In genomic region chr1:211828584-211829342, GRCh38 we compare ENCODE assay signal across 8 cellular contexts. TPM values are rescaled to one million over a fixed set of nuclear protein-coding genes. Genes with fewer than 3 reads are reported as not detected.
DNase-seq lines count a peak whose midpoint lies in the region; ATAC-seq, FAIRE-seq and TF ChIP-seq lines count a peak whose summit lies in the region.

No MANE protein-coding gene starts in this region.

- H3K4me3 ChIP-seq in OCI-LY7 (ENCODE audit: low read depth, low read length, poor library complexity, severe bottlenecking) (peak overlapping the region; percentile 77), endothelial cell of umbilical vein (replicated peaks in 1 of 3; ENCODE audit: insufficient read depth in 1 of 3, low read depth in 1 of 3, low read length in 3 of 3) (no peak overlapping the region), trophoblast cell (ENCODE audit: low read depth, low read length) (no peak overlapping the region)

- POLR2A ChIA-PET in OCI-LY7 (lab: Charles Lee) (interaction anchor here (0.7 to 1.5 kb wide), 4 partner anchors 12 to 37 kb away, joined by 3 read pairs; no protein-coding TSS in a partner anchor), endothelial cell of umbilical vein (lab: Charles Lee) (no interaction called here)

- H3K9me1 ChIP-seq in endothelial cell of umbilical vein (replicated peaks; ENCODE audit: control insufficient read depth, extremely low read depth, insufficient read depth, low read length) = no peaks in the 10 kb centered on the region

- FAIRE-seq in endothelial cell of umbilical vein (lab: Jason Lieb, UNC) = no peak

- no peaks in the 10 kb centered on the region for H3K9me2 ChIP-seq in OCI-LY7 (ENCODE audit: insufficient read depth, low read length)

- no peak for TF ChIP-seq CTCF in OCI-LY7 (conservative IDR thresholded peaks at IDR 0.05; ENCODE audit: low read length)
- no peak for TF ChIP-seq CTCF in endothelial cell of umbilical vein (IDR thresholded peaks at IDR 0.05; ENCODE audit: extremely low read depth in 1 of 2, insufficient read depth in 1 of 2, low read depth in 1 of 2, low read length in 2 of 2)

- dilution Hi-C loops in endothelial cell of umbilical vein (cut with MboI; ENCODE audit: extremely low pct_ligation_motif_present, low sequenced_read_pairs) = no loop called here

- H4K12ac ChIP-seq in trophoblast cell (ENCODE audit: low read depth, low read length) = no peak overlapping the region

- no peak for TF ChIP-seq POLR2A in endothelial cell of umbilical vein (IDR thresholded peaks at IDR 0.05; ENCODE audit: low read depth, low read length)

- H3K18ac ChIP-seq in trophoblast cell (ENCODE audit: low read length) = no peak overlapping the region

- no peak overlapping the region for H4K91ac ChIP-seq in trophoblast cell (ENCODE audit: low read depth, low read length)

- no peak overlapping the region for H2BK120ac ChIP-seq in trophoblast cell (ENCODE audit: insufficient read depth, low read length, poor library complexity)

- H3K4ac ChIP-seq in trophoblast cell (ENCODE audit: low read depth, low read length) = no peak overlapping the region

- no peak for ATAC-seq in GM18909 (IDR thresholded peaks at IDR 0.05; ENCODE audit: poor library complexity, unreplicated experiment)

- H3K4me1 ChIP-seq in OCI-LY7 (ENCODE audit: insufficient read depth, low read length, poor library complexity, severe bottlenecking) = peaks cover 32% of the 10 kb centered on the region
- H3K4me1 ChIP-seq in endothelial cell of umbilical vein (ENCODE audit: control insufficient read depth, extremely low read depth, insufficient read depth, low read length) = peaks cover 7% of the 10 kb centered on the region
- H3K4me1 ChIP-seq in trophoblast cell (ENCODE audit: control insufficient read depth in 1 of 2, insufficient read depth in 2 of 2, low read length in 2 of 2) = peaks cover 0 to 6% of the 10 kb centered on the region in 2 experiments

- H2BK5ac ChIP-seq in trophoblast cell (ENCODE audit: low read depth, low read length, poor library complexity) = no peak overlapping the region

- intact Hi-C loops in OCI-LY7 (cut with micrococcal nuclease; ENCODE audit: unreplicated experiment) = loop anchor here (10.0 kb wide), 1 partner anchor 254 kb away; the partner anchor contains the start of gene SLC30A1
- intact Hi-C loops in endothelial cell of umbilical vein (cut with micrococcal nuclease) = no loop called here

- H3K23ac ChIP-seq in trophoblast cell (ENCODE audit: low read length) = no peak overlapping the region

- H3K27ac ChIP-seq in OCI-LY7 (ENCODE audit: low read depth, low read length, poor library complexity, severe bottlenecking) (no peak overlapping the region), endothelial cell of umbilical vein (ENCODE audit: insufficient read depth, low read depth, low read length) (no peak overlapping the region), trophoblast cell (ENCODE audit: low read depth, low read length) (no peak overlapping the region)

- H3K36me3 ChIP-seq in OCI-LY7 (ENCODE audit: insufficient read depth, low read length) (0 out of 2 replicates have a peak, but pooled peaks cover 4% of the 10 kb centered on the region), endothelial cell of umbilical vein (ENCODE audit: control insufficient read depth in 2 of 2, extremely low read depth in 1 of 2, insufficient read depth in 2 of 2, low read length in 2 of 2) (no peaks in the 10 kb centered on the region), trophoblast cell (ENCODE audit: control insufficient read depth in 1 of 2, insufficient read depth in 2 of 2, low read length in 2 of 2) (peaks cover 1% of the 10 kb centered on the region in 2 experiments)

- peak overlapping the region; percentile 88 for H3K4me2 ChIP-seq in OCI-LY7 (ENCODE audit: low read length)
- peak overlapping the region; percentile 57 for H3K4me2 ChIP-seq in endothelial cell of umbilical vein (ENCODE audit: insufficient read depth, low read length)
- peak overlapping the region; percentile 98 for H3K4me2 ChIP-seq in trophoblast cell (ENCODE audit: low read length)

- H3K9ac ChIP-seq in endothelial cell of umbilical vein (replicated peaks; ENCODE audit: extremely low read depth, insufficient read depth, low read length) = no peak overlapping the region
- H3K9ac ChIP-seq in trophoblast cell (ENCODE audit: low read length) = no peak overlapping the region

- H2BK12ac ChIP-seq in trophoblast cell (ENCODE audit: low read length) = no peak overlapping the region

- H2AFZ ChIP-seq in OCI-LY7 (ENCODE audit: low read length) (no peak overlapping the region), endothelial cell of umbilical vein (ENCODE audit: low read depth, low read length) (no peak overlapping the region), trophoblast cell (ENCODE audit: insufficient read depth, low read length, poor library complexity) (no peak overlapping the region)

- H3K79me1 ChIP-seq in trophoblast cell (ENCODE audit: low read length) = peaks cover 4% of the 10 kb centered on the region

- H4K20me1 ChIP-seq in OCI-LY7 (ENCODE audit: insufficient read depth, low read length) (peaks cover 7% of the 10 kb centered on the region; the same call in 1 of the 2 replicates), endothelial cell of umbilical vein (replicated peaks; ENCODE audit: control insufficient read depth, extremely low read depth, insufficient read depth, low read length) (no peaks in the 10 kb centered on the region)

- no peak overlapping the region for H4K8ac ChIP-seq in trophoblast cell (ENCODE audit: low read depth, low read length)

- TSS peak; percentile 54 for BruUV-seq in OCI-LY7 (replicated peaks; lab: Mats Ljungman, UMichigan)
- BruUV-seq in endothelial cell of umbilical vein (replicated peaks; lab: Mats Ljungman, UMichigan) = no TSS peak

- H3K27me3 ChIP-seq in endothelial cell of umbilical vein (ENCODE audit: control insufficient read depth in 2 of 2, insufficient read depth in 2 of 2, low read length in 2 of 2) (no peaks in the 10 kb centered on the region), trophoblast cell (ENCODE audit: insufficient read depth, low read length) (no peaks in the 10 kb centered on the region)

- peak; percentile 20 for DNase-seq in ELR (ENCODE audit: low read depth)
- no peak for DNase-seq in OCI-LY7 (ENCODE audit: low spot score)
- DNase-seq in endothelial cell of umbilical vein (ENCODE audit: low read depth, low spot score) = no peak
- DNase-seq in trophoblast cell = no peak
- DNase-seq in hepatic stellate cell (ENCODE audit: low spot score) = no peak
- DNase-seq in central memory CD4-positive, alpha-beta T cell = no peak
- no peak for DNase-seq in iPS-NIHi11 (ENCODE audit: low spot score)

- no peaks in the 10 kb centered on the region for H3K9me3 ChIP-seq in OCI-LY7 (ENCODE audit: low read length)
- no peaks in the 10 kb centered on the region for H3K9me3 ChIP-seq in endothelial cell of umbilical vein (replicated peaks; ENCODE audit: control insufficient read depth, insufficient read depth, low read length)
- H3K9me3 ChIP-seq in trophoblast cell (ENCODE audit: insufficient read depth, low read depth, low read length) = no peaks in the 10 kb centered on the region

- WGBS in trophoblast cell (ENCODE audit: extremely low coverage, insufficient coverage, insufficient read length) = no CpG with 5 or more reads among the region's 9 CpGs

- CTCF ChIA-PET in OCI-LY7 (lab: Charles Lee; ENCODE audit: unreplicated experiment) (no interaction called here), endothelial cell of umbilical vein (lab: Charles Lee) (interaction anchor here (0.9 to 2.1 kb wide), 4 partner anchors 130 to 627 kb away, joined by 3 to 14 read pairs (median 4); partner anchors contain the start of genes DTL and INTS7)

- H3K14ac ChIP-seq in trophoblast cell (ENCODE audit: low read length) = no peak overlapping the region

- H3K79me2 ChIP-seq in OCI-LY7 (ENCODE audit: insufficient read depth, low read depth, low read length) = no peaks in the 10 kb centered on the region
- peaks cover 7% of the 10 kb centered on the region for H3K79me2 ChIP-seq in endothelial cell of umbilical vein (ENCODE audit: control insufficient read depth, insufficient read depth, low read length)
- peaks cover 2% of the 10 kb centered on the region for H3K79me2 ChIP-seq in trophoblast cell (ENCODE audit: control insufficient read depth, insufficient read depth, low read length, poor library complexity)

- no peak overlapping the region for H2AK5ac ChIP-seq in trophoblast cell (ENCODE audit: low read length)

TF ChIP-seq in endothelial cell of umbilical vein, 7 proteins besides CTCF, POLR2A, EP300 and RAD21:
- TF ChIP-seq FOS (IDR thresholded peaks at IDR 0.05; ENCODE audit: borderline replicate concordance, insufficient read depth, low read length) (no peak), POLR2AphosphoS5 (IDR thresholded peaks at IDR 0.05; ENCODE audit: insufficient read depth, low read depth, low read length) (no peak), GATA2 (IDR thresholded peaks at IDR 0.05; ENCODE audit: insufficient read depth, insufficient read length, low read depth, low read length) (no peak), MYC (IDR thresholded peaks at IDR 0.05; ENCODE audit: low read depth, low read length) (no peak), EZH2 (IDR thresholded peaks at IDR 0.05; ENCODE audit: borderline replicate concordance, low read depth, low read length, severe bottlenecking) (no peak), JUN (IDR thresholded peaks at IDR 0.05; ENCODE audit: borderline replicate concordance, insufficient read depth, insufficient read length, low read depth) (no peak)
- TF ChIP-seq, protein P1, sequence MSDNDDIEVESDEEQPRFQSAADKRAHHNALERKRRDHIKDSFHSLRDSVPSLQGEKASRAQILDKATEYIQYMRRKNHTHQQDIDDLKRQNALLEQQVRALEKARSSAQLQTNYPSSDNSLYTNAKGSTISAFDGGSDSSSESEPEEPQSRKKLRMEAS (IDR thresholded peaks at IDR 0.05; ENCODE audit: insufficient read depth, insufficient read length) = no peak

RNA-seq across cellular contexts. Expression of gene LPGAT1, which starts 1.8 kb away (rescaled TPM):
- total RNA-seq in OCI-LY7 (2014; rRNA removed; shearing (Covaris generic)) = 14.1 and 18.7 TPM in 2 replicates
- 30.4 and 35.2 TPM in 2 replicates for total RNA-seq in OCI-LY7 (2022)
- total RNA-seq in endothelial cell of umbilical vein = 46.0 and 49.5 TPM in 2 replicates
- polyA plus RNA-seq in endothelial cell of umbilical vein = 4.6 and 6.1 TPM in 2 replicates
- polyA plus RNA-seq in endothelial cell of umbilical vein (2011; cell fraction: cytosol; rRNA removed) = 5.1 TPM in 2 replicates
- 8.0 and 9.2 TPM in 2 replicates for polyA plus RNA-seq in endothelial cell of umbilical vein (2011; cell fraction: nucleus; rRNA removed)
- 10.1 and 12.7 TPM in 2 replicates for polyA plus RNA-seq in endothelial cell of umbilical vein (2012)
- 18.0 and 20.1 TPM in 2 replicates for polyA minus RNA-seq in endothelial cell of umbilical vein
- polyA minus RNA-seq in endothelial cell of umbilical vein (2011; cell fraction: cytosol; rRNA and poly(A)+ RNA removed) = 38.7 TPM
- polyA minus RNA-seq in endothelial cell of umbilical vein (2011; cell fraction: nucleus; rRNA and poly(A)+ RNA removed) = 19.1 and 22.3 TPM in 2 replicates
- 8.9 and 9.9 TPM in 2 replicates for polyA plus RNA-seq in trophoblast cell (2013)
